ENCODE assay signal across 14 cellular contexts in genomic region chr12:90399317-90399716, GRCh38.
"Had no signal": no experiment of that assay in that cellular context is flagged by ENCODE, and none has a peak within 500 bp of the region (broad histone marks: within the 10 kb centered on the region; RNA-seq: fewer than 3 reads in every experiment).

No MANE protein-coding gene starts in this region.

- ATAC-seq: activated naive CD8-positive, alpha-beta T cell treated with anti-CD3 and anti-CD28 coated beads, Interleukin-2, amount 50 U/mL, for 24 hours; natural killer cell; sciatic nerve had no signal

- H3K36me3 Mint-ChIP-seq: natural killer cell, type B pancreatic cell had no signal

- H3K27me3 Mint-ChIP-seq: activated CD4-positive, alpha-beta memory T cell treated with anti-CD3 and anti-CD28 coated beads, Interleukin-2, amount 10 ng/mL, durations not matched to agents 7 days and 5 days; activated naive CD8-positive, alpha-beta T cell treated with anti-CD3 and anti-CD28 coated beads, Interleukin-2, amount 50 U/mL, for 24 hours; type B pancreatic cell had no signal

- H3K27ac ChIP-seq: coronary artery had no signal

- H3K4me3 Mint-ChIP-seq: activated CD4-positive, alpha-beta memory T cell treated with anti-CD3 and anti-CD28 coated beads, Interleukin-2, amount 10 ng/mL, durations not matched to agents 7 days and 5 days; activated naive CD8-positive, alpha-beta T cell treated with anti-CD3 and anti-CD28 coated beads, Interleukin-2, amount 50 U/mL, for 24 hours; natural killer cell; type B pancreatic cell had no signal

- H3K4me1 Mint-ChIP-seq: activated CD4-positive, alpha-beta memory T cell treated with anti-CD3 and anti-CD28 coated beads, Interleukin-2, amount 10 ng/mL, durations not matched to agents 7 days and 5 days; activated naive CD8-positive, alpha-beta T cell treated with anti-CD3 and anti-CD28 coated beads, Interleukin-2, amount 50 U/mL, for 24 hours; natural killer cell had no signal

- H3K27ac Mint-ChIP-seq: activated CD4-positive, alpha-beta memory T cell treated with anti-CD3 and anti-CD28 coated beads, Interleukin-2, amount 10 ng/mL, durations not matched to agents 7 days and 5 days; activated naive CD8-positive, alpha-beta T cell treated with anti-CD3 and anti-CD28 coated beads, Interleukin-2, amount 50 U/mL, for 24 hours; natural killer cell; type B pancreatic cell had no signal

- H3K4me3 ChIP-seq: coronary artery, lung had no signal

- DNase-seq: activated CD4-positive, alpha-beta memory T cell treated with anti-CD3 and anti-CD28 coated beads, Interleukin-2, amount 10 ng/mL, durations not matched to agents 7 days and 5 days; activated gamma-delta T cell; activated naive CD8-positive, alpha-beta T cell treated with anti-CD3 and anti-CD28 coated beads, Interleukin-2, amount 50 U/mL, for 24 hours; activated T-cell treated with anti-CD3 and anti-CD28 coated beads, Interleukin-2, amount 50 U/mL, for 48 hours; effector CD4-positive, alpha-beta T cell; foreskin fibroblast; glutamatergic neuron; natural killer cell; stimulated activated CD4-positive, alpha-beta T cell treated with anti-CD3 and anti-CD28 coated beads, Interleukin-12 subunit alpha, Interleukin-12 subunit beta, amount 100 ng/mL, for 4 hours; stimulated activated naive CD4-positive, alpha-beta T cell had no signal
